In the genomic region with DNA sequence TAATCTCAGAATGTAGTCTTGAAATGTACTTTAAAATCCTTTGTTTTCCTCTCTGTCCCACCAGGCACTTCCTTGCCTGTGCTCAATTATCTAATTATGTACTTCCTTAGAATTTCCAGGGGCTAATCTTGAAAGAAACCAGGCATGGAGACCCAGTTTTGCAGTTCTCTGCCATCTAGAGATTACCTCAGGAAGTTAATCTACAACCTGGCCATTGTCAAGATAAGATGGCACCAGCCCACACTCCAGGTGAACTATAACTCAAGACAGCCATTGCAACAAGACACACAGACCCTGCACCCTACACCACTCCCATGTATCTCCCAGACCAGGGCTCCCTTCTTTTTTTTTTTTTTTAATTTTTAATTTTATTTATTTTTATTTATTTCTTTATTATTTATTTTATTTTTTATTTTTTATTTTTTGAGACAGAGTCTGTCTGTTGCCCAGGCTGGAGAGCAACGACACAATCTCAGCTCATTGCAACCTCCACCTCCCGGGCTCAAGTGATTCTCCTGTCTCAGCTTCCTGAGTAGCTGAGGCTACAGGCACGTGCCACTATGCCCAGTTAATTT, we compare ENCODE assay signal across 1 cellular context.
A peak's percentile ranks its signal among the peaks of the same experiment; 100 is the strongest.
TF ChIP-seq lines count a peak whose summit lies in the region.

No MANE protein-coding gene starts in this region.

TF ChIP-seq in K562, 482 proteins besides CTCF, POLR2A, EP300 and RAD21 (continued from another document and continues in another):
- TF ChIP-seq BHLHE40 (IDR thresholded peaks at IDR 0.05; ENCODE audit: low read length) (0 out of 2 replicates have a peak, but pooled peaks have one; percentile 4), TARDBP (IDR thresholded peaks at IDR 0.05) (no peak), BRF1 (IDR thresholded peaks at IDR 0.05; ENCODE audit: borderline replicate concordance, extremely low read depth, insufficient read length) (no peak), ZNF668 (CRISPR knock-in tag; IDR thresholded peaks at IDR 0.05) (no peak), STAT5A (IDR thresholded peaks at IDR 0.05; ENCODE audit: borderline replicate concordance, low read length) (peak; percentile 72), KLF16 (IDR thresholded peaks at IDR 0.05) (no peak), MTA2 (IDR thresholded peaks at IDR 0.05; ENCODE audit: low read depth) (peak; percentile 40; the same call in 1 of the 2 replicates), MAFK (IDR thresholded peaks at IDR 0.05; ENCODE audit: low read length) (no peak), IFI16 (CRISPR knock-in tag; IDR thresholded peaks at IDR 0.05) (no peak), NFRKB (IDR thresholded peaks at IDR 0.05; ENCODE audit: low read depth) (no peak), ZNF133 (CRISPR knock-in tag; IDR thresholded peaks at IDR 0.05) (no peak), CBFA2T3 (IDR thresholded peaks at IDR 0.05) (peak; percentile 92), SMARCA4 (IDR thresholded peaks at IDR 0.05) (0 out of 2 replicates have a peak, but pooled peaks have one; percentile 30), ZBTB17 (CRISPR knock-in tag; IDR thresholded peaks at IDR 0.05) (no peak), PHTF2 (CRISPR knock-in tag; IDR thresholded peaks at IDR 0.05) (no peak), NONO (IDR thresholded peaks at IDR 0.05; ENCODE audit: low read depth in 2 of 2, low read length in 1 of 2) (no peak), FUS (optimal IDR thresholded peaks at IDR 0.05; ENCODE audit: low read depth, low read length) (no peak), ZNF165 (CRISPR knock-in tag; IDR thresholded peaks at IDR 0.05; ENCODE audit: borderline replicate concordance) (no peak), NFIC (IDR thresholded peaks at IDR 0.05) (peak; percentile 63), RUNX1 (IDR thresholded peaks at IDR 0.05; ENCODE audit: low read depth) (no peak), ETV1 (tag; conservative IDR thresholded peaks at IDR 0.05; ENCODE audit: low read depth) (no peak), DDX20 (tag; IDR thresholded peaks at IDR 0.05; ENCODE audit: low read depth) (no peak), NUFIP1 (IDR thresholded peaks at IDR 0.05; ENCODE audit: partially characterized antibody) (no peak), ETS2 (tag; IDR thresholded peaks at IDR 0.05; ENCODE audit: borderline replicate concordance, poor library complexity, severe bottlenecking) (no peak), TRIM28 (IDR thresholded peaks at IDR 0.05) (no peak), ESRRA (IDR thresholded peaks at IDR 0.05; ENCODE audit: borderline replicate concordance, low read depth) (no peak), TAF7 (tag; IDR thresholded peaks at IDR 0.05) (no peak), NELFE (IDR thresholded peaks at IDR 0.05; ENCODE audit: insufficient read depth, insufficient read length) (no peak), POLR2H (tag; IDR thresholded peaks at IDR 0.05; ENCODE audit: low read depth) (no peak), SPI1 (IDR thresholded peaks at IDR 0.05; ENCODE audit: borderline replicate concordance, low read depth, low read length) (no peak), RBM39 (optimal IDR thresholded peaks at IDR 0.05; ENCODE audit: low read depth, low read length) (no peak), ARID1B (IDR thresholded peaks at IDR 0.05) (peak; percentile 81), ZC3H4 (CRISPR knock-in tag; IDR thresholded peaks at IDR 0.05; ENCODE audit: borderline replicate concordance) (no peak), POLR2AphosphoS5 (IDR thresholded peaks at IDR 0.05; ENCODE audit: control insufficient read depth, insufficient read depth, low read depth, low read length) (peak; percentile 76), NFE2L1 (tag; IDR thresholded peaks at IDR 0.05; ENCODE audit: borderline replicate concordance, low read depth) (no peak)
- TF ChIP-seq, protein P1, sequence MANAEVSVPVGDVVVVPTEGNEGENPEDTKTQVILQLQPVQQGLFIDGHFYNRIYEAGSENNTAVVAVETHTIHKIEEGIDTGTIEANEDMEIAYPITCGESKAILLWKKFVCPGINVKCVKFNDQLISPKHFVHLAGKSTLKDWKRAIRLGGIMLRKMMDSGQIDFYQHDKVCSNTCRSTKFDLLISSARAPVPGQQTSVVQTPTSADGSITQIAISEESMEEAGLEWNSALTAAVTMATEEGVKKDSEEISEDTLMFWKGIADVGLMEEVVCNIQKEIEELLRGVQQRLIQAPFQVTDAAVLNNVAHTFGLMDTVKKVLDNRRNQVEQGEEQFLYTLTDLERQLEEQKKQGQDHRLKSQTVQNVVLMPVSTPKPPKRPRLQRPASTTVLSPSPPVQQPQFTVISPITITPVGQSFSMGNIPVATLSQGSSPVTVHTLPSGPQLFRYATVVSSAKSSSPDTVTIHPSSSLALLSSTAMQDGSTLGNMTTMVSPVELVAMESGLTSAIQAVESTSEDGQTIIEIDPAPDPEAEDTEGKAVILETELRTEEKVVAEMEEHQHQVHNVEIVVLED (CRISPR knock-in tag; IDR thresholded peaks at IDR 0.05), result no peak
- TF ChIP-seq, protein P2, sequence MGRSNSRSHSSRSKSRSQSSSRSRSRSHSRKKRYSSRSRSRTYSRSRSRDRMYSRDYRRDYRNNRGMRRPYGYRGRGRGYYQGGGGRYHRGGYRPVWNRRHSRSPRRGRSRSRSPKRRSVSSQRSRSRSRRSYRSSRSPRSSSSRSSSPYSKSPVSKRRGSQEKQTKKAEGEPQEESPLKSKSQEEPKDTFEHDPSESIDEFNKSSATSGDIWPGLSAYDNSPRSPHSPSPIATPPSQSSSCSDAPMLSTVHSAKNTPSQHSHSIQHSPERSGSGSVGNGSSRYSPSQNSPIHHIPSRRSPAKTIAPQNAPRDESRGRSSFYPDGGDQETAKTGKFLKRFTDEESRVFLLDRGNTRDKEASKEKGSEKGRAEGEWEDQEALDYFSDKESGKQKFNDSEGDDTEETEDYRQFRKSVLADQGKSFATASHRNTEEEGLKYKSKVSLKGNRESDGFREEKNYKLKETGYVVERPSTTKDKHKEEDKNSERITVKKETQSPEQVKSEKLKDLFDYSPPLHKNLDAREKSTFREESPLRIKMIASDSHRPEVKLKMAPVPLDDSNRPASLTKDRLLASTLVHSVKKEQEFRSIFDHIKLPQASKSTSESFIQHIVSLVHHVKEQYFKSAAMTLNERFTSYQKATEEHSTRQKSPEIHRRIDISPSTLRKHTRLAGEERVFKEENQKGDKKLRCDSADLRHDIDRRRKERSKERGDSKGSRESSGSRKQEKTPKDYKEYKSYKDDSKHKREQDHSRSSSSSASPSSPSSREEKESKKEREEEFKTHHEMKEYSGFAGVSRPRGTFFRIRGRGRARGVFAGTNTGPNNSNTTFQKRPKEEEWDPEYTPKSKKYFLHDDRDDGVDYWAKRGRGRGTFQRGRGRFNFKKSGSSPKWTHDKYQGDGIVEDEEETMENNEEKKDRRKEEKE (IDR thresholded peaks at IDR 0.05; ENCODE audit: borderline replicate concordance in 1 of 2, control insufficient read depth in 1 of 2, low read depth in 2 of 2, low read length in 1 of 2), result no peak
- TF ChIP-seq, protein P3, sequence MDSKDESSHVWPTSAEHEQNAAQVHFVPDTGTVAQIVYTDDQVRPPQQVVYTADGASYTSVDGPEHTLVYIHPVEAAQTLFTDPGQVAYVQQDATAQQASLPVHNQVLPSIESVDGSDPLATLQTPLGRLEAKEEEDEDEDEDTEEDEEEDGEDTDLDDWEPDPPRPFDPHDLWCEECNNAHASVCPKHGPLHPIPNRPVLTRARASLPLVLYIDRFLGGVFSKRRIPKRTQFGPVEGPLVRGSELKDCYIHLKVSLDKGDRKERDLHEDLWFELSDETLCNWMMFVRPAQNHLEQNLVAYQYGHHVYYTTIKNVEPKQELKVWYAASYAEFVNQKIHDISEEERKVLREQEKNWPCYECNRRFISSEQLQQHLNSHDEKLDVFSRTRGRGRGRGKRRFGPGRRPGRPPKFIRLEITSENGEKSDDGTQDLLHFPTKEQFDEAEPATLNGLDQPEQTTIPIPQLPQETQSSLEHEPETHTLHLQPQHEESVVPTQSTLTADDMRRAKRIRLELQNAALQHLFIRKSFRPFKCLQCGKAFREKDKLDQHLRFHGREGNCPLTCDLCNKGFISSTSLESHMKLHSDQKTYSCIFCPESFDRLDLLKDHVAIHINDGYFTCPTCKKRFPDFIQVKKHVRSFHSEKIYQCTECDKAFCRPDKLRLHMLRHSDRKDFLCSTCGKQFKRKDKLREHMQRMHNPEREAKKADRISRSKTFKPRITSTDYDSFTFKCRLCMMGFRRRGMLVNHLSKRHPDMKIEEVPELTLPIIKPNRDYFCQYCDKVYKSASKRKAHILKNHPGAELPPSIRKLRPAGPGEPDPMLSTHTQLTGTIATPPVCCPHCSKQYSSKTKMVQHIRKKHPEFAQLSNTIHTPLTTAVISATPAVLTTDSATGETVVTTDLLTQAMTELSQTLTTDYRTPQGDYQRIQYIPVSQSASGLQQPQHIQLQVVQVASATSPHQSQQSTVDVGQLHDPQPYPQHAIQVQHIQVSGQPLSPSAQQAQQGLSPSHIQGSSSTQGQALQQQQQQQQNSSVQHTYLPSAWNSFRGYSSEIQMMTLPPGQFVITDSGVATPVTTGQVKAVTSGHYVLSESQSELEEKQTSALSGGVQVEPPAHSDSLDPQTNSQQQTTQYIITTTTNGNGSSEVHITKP (IDR thresholded peaks at IDR 0.05; ENCODE audit: partially characterized antibody), result no peak
- TF ChIP-seq, protein P4, sequence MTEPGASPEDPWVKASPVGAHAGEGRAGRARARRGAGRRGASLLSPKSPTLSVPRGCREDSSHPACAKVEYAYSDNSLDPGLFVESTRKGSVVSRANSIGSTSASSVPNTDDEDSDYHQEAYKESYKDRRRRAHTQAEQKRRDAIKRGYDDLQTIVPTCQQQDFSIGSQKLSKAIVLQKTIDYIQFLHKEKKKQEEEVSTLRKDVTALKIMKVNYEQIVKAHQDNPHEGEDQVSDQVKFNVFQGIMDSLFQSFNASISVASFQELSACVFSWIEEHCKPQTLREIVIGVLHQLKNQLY (CRISPR knock-in tag; conservative IDR thresholded peaks at IDR 0.05), result no peak
- TF ChIP-seq, protein P5, sequence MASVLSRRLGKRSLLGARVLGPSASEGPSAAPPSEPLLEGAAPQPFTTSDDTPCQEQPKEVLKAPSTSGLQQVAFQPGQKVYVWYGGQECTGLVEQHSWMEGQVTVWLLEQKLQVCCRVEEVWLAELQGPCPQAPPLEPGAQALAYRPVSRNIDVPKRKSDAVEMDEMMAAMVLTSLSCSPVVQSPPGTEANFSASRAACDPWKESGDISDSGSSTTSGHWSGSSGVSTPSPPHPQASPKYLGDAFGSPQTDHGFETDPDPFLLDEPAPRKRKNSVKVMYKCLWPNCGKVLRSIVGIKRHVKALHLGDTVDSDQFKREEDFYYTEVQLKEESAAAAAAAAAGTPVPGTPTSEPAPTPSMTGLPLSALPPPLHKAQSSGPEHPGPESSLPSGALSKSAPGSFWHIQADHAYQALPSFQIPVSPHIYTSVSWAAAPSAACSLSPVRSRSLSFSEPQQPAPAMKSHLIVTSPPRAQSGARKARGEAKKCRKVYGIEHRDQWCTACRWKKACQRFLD (CRISPR knock-in tag; IDR thresholded peaks at IDR 0.05), result no peak
- TF ChIP-seq, protein P6, sequence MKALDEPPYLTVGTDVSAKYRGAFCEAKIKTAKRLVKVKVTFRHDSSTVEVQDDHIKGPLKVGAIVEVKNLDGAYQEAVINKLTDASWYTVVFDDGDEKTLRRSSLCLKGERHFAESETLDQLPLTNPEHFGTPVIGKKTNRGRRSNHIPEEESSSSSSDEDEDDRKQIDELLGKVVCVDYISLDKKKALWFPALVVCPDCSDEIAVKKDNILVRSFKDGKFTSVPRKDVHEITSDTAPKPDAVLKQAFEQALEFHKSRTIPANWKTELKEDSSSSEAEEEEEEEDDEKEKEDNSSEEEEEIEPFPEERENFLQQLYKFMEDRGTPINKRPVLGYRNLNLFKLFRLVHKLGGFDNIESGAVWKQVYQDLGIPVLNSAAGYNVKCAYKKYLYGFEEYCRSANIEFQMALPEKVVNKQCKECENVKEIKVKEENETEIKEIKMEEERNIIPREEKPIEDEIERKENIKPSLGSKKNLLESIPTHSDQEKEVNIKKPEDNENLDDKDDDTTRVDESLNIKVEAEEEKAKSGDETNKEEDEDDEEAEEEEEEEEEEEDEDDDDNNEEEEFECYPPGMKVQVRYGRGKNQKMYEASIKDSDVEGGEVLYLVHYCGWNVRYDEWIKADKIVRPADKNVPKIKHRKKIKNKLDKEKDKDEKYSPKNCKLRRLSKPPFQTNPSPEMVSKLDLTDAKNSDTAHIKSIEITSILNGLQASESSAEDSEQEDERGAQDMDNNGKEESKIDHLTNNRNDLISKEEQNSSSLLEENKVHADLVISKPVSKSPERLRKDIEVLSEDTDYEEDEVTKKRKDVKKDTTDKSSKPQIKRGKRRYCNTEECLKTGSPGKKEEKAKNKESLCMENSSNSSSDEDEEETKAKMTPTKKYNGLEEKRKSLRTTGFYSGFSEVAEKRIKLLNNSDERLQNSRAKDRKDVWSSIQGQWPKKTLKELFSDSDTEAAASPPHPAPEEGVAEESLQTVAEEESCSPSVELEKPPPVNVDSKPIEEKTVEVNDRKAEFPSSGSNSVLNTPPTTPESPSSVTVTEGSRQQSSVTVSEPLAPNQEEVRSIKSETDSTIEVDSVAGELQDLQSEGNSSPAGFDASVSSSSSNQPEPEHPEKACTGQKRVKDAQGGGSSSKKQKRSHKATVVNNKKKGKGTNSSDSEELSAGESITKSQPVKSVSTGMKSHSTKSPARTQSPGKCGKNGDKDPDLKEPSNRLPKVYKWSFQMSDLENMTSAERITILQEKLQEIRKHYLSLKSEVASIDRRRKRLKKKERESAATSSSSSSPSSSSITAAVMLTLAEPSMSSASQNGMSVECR (CRISPR knock-in tag; IDR thresholded peaks at IDR 0.05), result no peak
- TF ChIP-seq, protein P7, sequence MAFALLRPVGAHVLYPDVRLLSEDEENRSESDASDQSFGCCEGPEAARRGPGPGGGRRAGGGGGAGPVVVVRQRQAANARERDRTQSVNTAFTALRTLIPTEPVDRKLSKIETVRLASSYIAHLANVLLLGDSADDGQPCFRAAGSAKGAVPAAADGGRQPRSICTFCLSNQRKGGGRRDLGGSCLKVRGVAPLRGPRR (CRISPR knock-in tag; IDR thresholded peaks at IDR 0.05), result no peak
- TF ChIP-seq, protein P8, sequence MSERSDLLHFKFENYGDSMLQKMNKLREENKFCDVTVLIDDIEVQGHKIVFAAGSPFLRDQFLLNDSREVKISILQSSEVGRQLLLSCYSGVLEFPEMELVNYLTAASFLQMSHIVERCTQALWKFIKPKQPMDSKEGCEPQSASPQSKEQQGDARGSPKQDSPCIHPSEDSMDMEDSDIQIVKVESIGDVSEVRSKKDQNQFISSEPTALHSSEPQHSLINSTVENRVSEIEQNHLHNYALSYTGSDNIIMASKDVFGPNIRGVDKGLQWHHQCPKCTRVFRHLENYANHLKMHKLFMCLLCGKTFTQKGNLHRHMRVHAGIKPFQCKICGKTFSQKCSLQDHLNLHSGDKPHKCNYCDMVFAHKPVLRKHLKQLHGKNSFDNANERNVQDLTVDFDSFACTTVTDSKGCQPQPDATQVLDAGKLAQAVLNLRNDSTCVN (CRISPR knock-in tag; IDR thresholded peaks at IDR 0.05), result no peak
- TF ChIP-seq, protein P9, sequence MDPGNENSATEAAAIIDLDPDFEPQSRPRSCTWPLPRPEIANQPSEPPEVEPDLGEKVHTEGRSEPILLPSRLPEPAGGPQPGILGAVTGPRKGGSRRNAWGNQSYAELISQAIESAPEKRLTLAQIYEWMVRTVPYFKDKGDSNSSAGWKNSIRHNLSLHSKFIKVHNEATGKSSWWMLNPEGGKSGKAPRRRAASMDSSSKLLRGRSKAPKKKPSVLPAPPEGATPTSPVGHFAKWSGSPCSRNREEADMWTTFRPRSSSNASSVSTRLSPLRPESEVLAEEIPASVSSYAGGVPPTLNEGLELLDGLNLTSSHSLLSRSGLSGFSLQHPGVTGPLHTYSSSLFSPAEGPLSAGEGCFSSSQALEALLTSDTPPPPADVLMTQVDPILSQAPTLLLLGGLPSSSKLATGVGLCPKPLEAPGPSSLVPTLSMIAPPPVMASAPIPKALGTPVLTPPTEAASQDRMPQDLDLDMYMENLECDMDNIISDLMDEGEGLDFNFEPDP (CRISPR knock-in tag; IDR thresholded peaks at IDR 0.05), result no peak
